1 cellular context compared by ENCODE assay signal in genomic region chr17:4986951-4987766, GRCh38.
TF ChIP-seq lines count a peak whose summit lies in the region.

TSS of gene CAMTA2 (minus strand) at chr17:4987675. CDS start at chr17:4986222, 1,453 bp downstream.

TF ChIP-seq in HepG2, 621 proteins besides CTCF, POLR2A, EP300 and RAD21 (continued from another document and continues in another):
- TF ChIP-seq ZBTB40 (IDR thresholded peaks at IDR 0.05) (no peak), ZBTB40 (CRISPR knock-in tag; IDR thresholded peaks at IDR 0.05) (peak; percentile 68; the same call in 1 of the 2 replicates), ZFY (CRISPR knock-in tag; IDR thresholded peaks at IDR 0.05) (peak; percentile 71), HNRNPUL1 (IDR thresholded peaks at IDR 0.05; ENCODE audit: low read depth, low read length) (peak; percentile 31; the same call in 1 of the 2 replicates), HMG20A (CRISPR knock-in tag; IDR thresholded peaks at IDR 0.05; ENCODE audit: borderline replicate concordance) (no peak; the same call in 1 of the 2 replicates), CSRNP1 (CRISPR knock-in tag; IDR thresholded peaks at IDR 0.05) (no peak), ZNF784 (CRISPR knock-in tag; IDR thresholded peaks at IDR 0.05; ENCODE audit: borderline replicate concordance) (0 out of 2 replicates have a peak, but pooled peaks have one; percentile 64), CENPBD1 (CRISPR knock-in tag; IDR thresholded peaks at IDR 0.05; ENCODE audit: borderline replicate concordance, low read depth) (no peak), BCL3 (CRISPR knock-in tag; IDR thresholded peaks at IDR 0.05) (peak; percentile 92), PHF8 (CRISPR knock-in tag; IDR thresholded peaks at IDR 0.05) (peak; percentile 69; the same call in 1 of the 2 replicates), AGO2 (optimal IDR thresholded peaks at IDR 0.05; ENCODE audit: low read depth, low read length) (peak; percentile 75), ZSCAN22 (CRISPR knock-in tag; IDR thresholded peaks at IDR 0.05) (no peak), ZNF770 (CRISPR knock-in tag; IDR thresholded peaks at IDR 0.05) (peak; percentile 50), ZNF639 (CRISPR knock-in tag; conservative IDR thresholded peaks at IDR 0.05) (no peak; the same call in 1 of the 2 replicates), MIER3 (CRISPR knock-in tag; IDR thresholded peaks at IDR 0.05; ENCODE audit: borderline replicate concordance) (peak; percentile 56; the same call in 1 of the 2 replicates), SCMH1 (CRISPR knock-in tag; IDR thresholded peaks at IDR 0.05; ENCODE audit: borderline replicate concordance) (no peak), ZNF232 (CRISPR knock-in tag; IDR thresholded peaks at IDR 0.05; ENCODE audit: borderline replicate concordance) (peak; percentile 50; the same call in 1 of the 2 replicates), CEBPZ (IDR thresholded peaks at IDR 0.05; ENCODE audit: low read length) (no peak), NCOR1 (IDR thresholded peaks at IDR 0.05; ENCODE audit: borderline replicate concordance, low read length) (no peak), ZNF547 (CRISPR knock-in tag; IDR thresholded peaks at IDR 0.05) (peak; percentile 93), GABPA (IDR thresholded peaks at IDR 0.05; ENCODE audit: low read depth, low read length) (peak; percentile 61), GABPA (CRISPR knock-in tag; IDR thresholded peaks at IDR 0.05; ENCODE audit: low read depth) (peak; percentile 47), GRHL1 (CRISPR knock-in tag; conservative IDR thresholded peaks at IDR 0.05) (no peak), ATAD3A (CRISPR knock-in tag; IDR thresholded peaks at IDR 0.05) (no peak), FOSL1 (CRISPR knock-in tag; IDR thresholded peaks at IDR 0.05; ENCODE audit: borderline replicate concordance) (no peak), ZNF326 (CRISPR knock-in tag; IDR thresholded peaks at IDR 0.05; ENCODE audit: borderline replicate concordance) (no peak), SIX4 (CRISPR knock-in tag; IDR thresholded peaks at IDR 0.05) (peak; percentile 44; the same call in 1 of the 2 replicates), BATF2 (CRISPR knock-in tag; IDR thresholded peaks at IDR 0.05) (no peak; the same call in 1 of the 2 replicates)
